ENCODE assay signal across 10 cellular contexts in the genomic region with DNA sequence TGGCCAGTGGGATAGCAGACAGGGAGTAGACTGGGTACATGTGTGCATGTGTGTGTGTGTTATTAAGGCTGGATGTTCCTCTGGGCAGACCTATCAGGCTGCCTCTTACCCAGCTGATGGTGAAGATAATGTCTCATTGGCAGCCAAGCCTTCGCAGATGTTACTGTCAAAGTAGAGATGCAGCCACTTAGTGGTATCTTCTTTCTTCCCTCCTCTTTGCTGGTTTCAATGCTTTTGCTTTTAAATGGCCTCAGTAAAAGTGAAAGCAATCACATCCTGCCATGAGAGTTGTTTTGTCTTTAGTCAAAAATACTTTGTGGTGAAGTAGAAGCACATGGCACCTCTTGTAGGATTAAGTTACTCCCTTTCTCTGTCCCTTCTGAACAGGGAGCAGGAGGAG. TPM values are rescaled to one million over a fixed set of nuclear protein-coding genes. Genes with fewer than 3 reads are reported as not detected.
DNase-seq lines count a peak whose midpoint lies in the region; ATAC-seq, FAIRE-seq and TF ChIP-seq lines count a peak whose summit lies in the region.
"Had no signal": no experiment of that assay in that cellular context is flagged by ENCODE, and none has a peak within 500 bp of the region (broad histone marks: within the 10 kb centered on the region; RNA-seq: fewer than 3 reads in every experiment).

No MANE protein-coding gene starts in this region.

- 66 to 87% (median 77%) methylated on average over 1 of the region's 1 CpG for WGBS in spleen, 5 donors

- ATAC-seq in GM18498 (IDR thresholded peaks at IDR 0.05; ENCODE audit: unreplicated experiment) = peak; percentile 69
- peak; percentile 76 for ATAC-seq in HG03159 (IDR thresholded peaks at IDR 0.05; ENCODE audit: unreplicated experiment)

- no peaks in the 10 kb centered on the region for H3K27me3 Mint-ChIP-seq in activated naive CD8-positive, alpha-beta T cell treated with anti-CD3 and anti-CD28 coated beads for 36 hours

- DNase-seq in GM19239 (ENCODE audit: insufficient read length, low spot score) (no peak), UCSD-AML1 (lab: John Stamatoyannopoulos, UW; ENCODE audit: unreplicated experiment) (no peak), cerebellum (ENCODE audit: low spot score) (no peak), spleen (no peak)
- DNase-seq in activated naive CD8-positive, alpha-beta T cell treated with anti-CD3 and anti-CD28 coated beads for 36 hours = no peak
- DNase-seq: trophoblast cell had no signal

- peaks cover 10% of the 10 kb centered on the region for H3K4me1 Mint-ChIP-seq in activated naive CD8-positive, alpha-beta T cell treated with anti-CD3 and anti-CD28 coated beads for 36 hours

- no peak for TF ChIP-seq CTCF in spleen (IDR thresholded peaks at IDR 0.05 in 8 of 11, conservative IDR thresholded peaks at IDR 0.05 in 3 of 11)

- intact Hi-C loops in spleen (cut with DNase I; ENCODE audit: low total_unique reads) = no loop called here

- peak overlapping the region; percentile 10 for H3K27ac Mint-ChIP-seq in activated naive CD8-positive, alpha-beta T cell treated with anti-CD3 and anti-CD28 coated beads for 36 hours

- no peak overlapping the region for H3K27ac ChIP-seq in spleen

- H3K9me3 ChIP-seq in spleen = no peaks in the 10 kb centered on the region

- no peak overlapping the region for H3K4me3 ChIP-seq in spleen

- peaks cover 0 to 9% (median 3%) of the 10 kb centered on the region in 6 donors for H3K4me1 ChIP-seq in spleen

- TF ChIP-seq POLR2A in spleen (IDR thresholded peaks at IDR 0.05) = no peak

- H3K36me3 Mint-ChIP-seq in activated naive CD8-positive, alpha-beta T cell treated with anti-CD3 and anti-CD28 coated beads for 36 hours = no peaks in the 10 kb centered on the region

- peak; percentile 66 for FAIRE-seq in GM19239 (lab: Jason Lieb, UNC)
- FAIRE-seq: astrocyte, endometrium had no signal

- no peaks in the 10 kb centered on the region for H3K9me3 Mint-ChIP-seq in activated naive CD8-positive, alpha-beta T cell treated with anti-CD3 and anti-CD28 coated beads for 36 hours

- no peak overlapping the region for H3K4me3 Mint-ChIP-seq in activated naive CD8-positive, alpha-beta T cell treated with anti-CD3 and anti-CD28 coated beads for 36 hours

- H3K27me3 ChIP-seq in spleen (replicated peaks in 1 of 7) = no peaks in the 10 kb centered on the region

- H3K36me3 ChIP-seq in spleen = no peaks in the 10 kb centered on the region

RNA-seq across cellular contexts. Expression of a gene that starts 57.5 kb away (rescaled TPM):
- 10 to 100 TPM; 15.8 to 16.1 TPM for total RNA-seq in activated naive CD8-positive, alpha-beta T cell treated with anti-CD3 and anti-CD28 coated beads for 36 hours
- total RNA-seq in cerebellum = 21.5 TPM
- 10 to 100 TPM; 13.8 to 23.8 (median 14.9) TPM for total RNA-seq in spleen
- polyA plus RNA-seq in spleen = 1 to 10 TPM; 4.8 to 7.4 (median 5.7) TPM
